Comparison of ENCODE assay signal across 8 cellular contexts in genomic region chr7:100429637-100430449, GRCh38. TPM values are rescaled to one million over a fixed set of nuclear protein-coding genes. Genes with fewer than 3 reads are reported as not detected.
DNase-seq lines count a peak whose midpoint lies in the region; ATAC-seq and TF ChIP-seq lines count a peak whose summit lies in the region.

TSS of gene MEPCE (plus strand) at chr7:100429831. CDS start at chr7:100430019, 188 bp downstream.

- peaks cover 34% of the 10 kb centered on the region for H3K4me1 Mint-ChIP-seq in activated T-helper 2 cell treated with anti-CD3 and anti-CD28 coated beads, Interferon-gamma antibody, Interleukin-2, Interleukin-4, amounts not matched to agents 10 μg/mL and 5 μg/mL and 100 μg/mL, durations not matched to agents 14 hours and 24 hours and 36 hours (ENCODE audit: low read depth)
- H3K4me1 Mint-ChIP-seq in naive thymus-derived CD8-positive, alpha-beta T cell: peaks cover 32 to 66% (median 60%) of the 10 kb centered on the region in 4 donors
- peaks cover 43% of the 10 kb centered on the region for H3K4me1 Mint-ChIP-seq in stimulated activated memory B cell treated with anti-CD40 and anti-IgM and Interleukin-4, amounts not matched to agents 10 μg/mL and 1 μg/mL and 100 μg/mL, for 72 hours

- ATAC-seq in DND-41 (ENCODE audit: insufficient read depth, low read depth): peak; percentile 64
- peak; percentile 48 to 49 for ATAC-seq in naive thymus-derived CD8-positive, alpha-beta T cell
- peak; percentile 71 for ATAC-seq in stimulated activated memory B cell treated with anti-CD40 and anti-IgM and Interleukin-4, amounts not matched to agents 10 μg/mL and 1 μg/mL and 100 μg/mL, for 72 hours

- peak within 1 kb of the TSS; percentile 96 for H3K27ac Mint-ChIP-seq in activated T-helper 2 cell treated with anti-CD3 and anti-CD28 coated beads, Interferon-gamma antibody, Interleukin-2, Interleukin-4, amounts not matched to agents 10 μg/mL and 5 μg/mL and 100 μg/mL, durations not matched to agents 14 hours and 24 hours and 36 hours
- peak within 1 kb of the TSS; percentile 99 to 100 (median 100) for H3K27ac Mint-ChIP-seq in naive thymus-derived CD8-positive, alpha-beta T cell
- H3K27ac Mint-ChIP-seq in stimulated activated memory B cell treated with anti-CD40 and anti-IgM and Interleukin-4, amounts not matched to agents 10 μg/mL and 1 μg/mL and 100 μg/mL, for 72 hours: peak within 1 kb of the TSS; percentile 93

- peaks cover 2% of the 10 kb centered on the region for H3K27me3 Mint-ChIP-seq in activated T-helper 2 cell treated with anti-CD3 and anti-CD28 coated beads, Interferon-gamma antibody, Interleukin-2, Interleukin-4, amounts not matched to agents 10 μg/mL and 5 μg/mL and 100 μg/mL, durations not matched to agents 14 hours and 24 hours and 36 hours (ENCODE audit: low read depth)
- peaks cover 0 to 11% (median 0%) of the 10 kb centered on the region in 5 donors for H3K27me3 Mint-ChIP-seq in naive thymus-derived CD8-positive, alpha-beta T cell
- H3K27me3 Mint-ChIP-seq in stimulated activated memory B cell treated with anti-CD40 and anti-IgM and Interleukin-4, amounts not matched to agents 10 μg/mL and 1 μg/mL and 100 μg/mL, for 72 hours: no peaks in the 10 kb centered on the region

- peak within 1 kb of the TSS; percentile 80 for H2AFZ ChIP-seq in DND-41 (ENCODE audit: low read depth, low read length)
- no peak within 1 kb of the TSS for H2AFZ ChIP-seq in fibroblast of lung (ENCODE audit: low read length)

- H4K20me1 ChIP-seq in DND-41 (ENCODE audit: insufficient read depth, low read length) (peaks cover 45% of the 10 kb centered on the region), fibroblast of lung (ENCODE audit: control insufficient read depth, extremely low read depth, insufficient read depth, low read length) (no peaks in the 10 kb centered on the region)

- peaks cover 52% of the 10 kb centered on the region for H3K4me1 ChIP-seq in DND-41 (ENCODE audit: insufficient read depth, low read length)
- H3K4me1 ChIP-seq in fibroblast of lung (ENCODE audit: control insufficient read depth, extremely low read depth, insufficient read depth, low read length): peaks cover 4% of the 10 kb centered on the region

- H3K4me2 ChIP-seq in DND-41 (ENCODE audit: insufficient read depth, low read length) (peak within 1 kb of the TSS; percentile 87), fibroblast of lung (ENCODE audit: extremely low read depth, insufficient read depth, low read length) (peak within 1 kb of the TSS; percentile 98)

- H3K36me3 ChIP-seq in DND-41 (ENCODE audit: insufficient read depth, low read length) (peaks cover 46% of the 10 kb centered on the region), fibroblast of lung (ENCODE audit: control insufficient read depth, insufficient read depth, low read length) (peaks cover 15% of the 10 kb centered on the region)

- H3K27ac ChIP-seq in DND-41 (ENCODE audit: low read length): peak within 1 kb of the TSS; percentile 100
- H3K27ac ChIP-seq in fibroblast of lung (ENCODE audit: insufficient read depth, low read length): peak within 1 kb of the TSS; percentile 100

- intact Hi-C loops in activated T-helper 2 cell treated with anti-CD3 and anti-CD28 coated beads, Interferon-gamma antibody, Interleukin-2, Interleukin-4, amounts not matched to agents 10 μg/mL and 5 μg/mL and 100 μg/mL, durations not matched to agents 14 hours and 24 hours and 36 hours (cut with micrococcal nuclease): loop anchor here (1.0 to 2.0 kb wide), 7 partner anchors 33 to 329 kb away; partner anchors contain the start of genes AP4M1, GNB2, MCM7 and MOSPD3

- H3K27me3 ChIP-seq in DND-41 (ENCODE audit: insufficient read depth, low read length, poor library complexity): no peaks in the 10 kb centered on the region
- H3K27me3 ChIP-seq in fibroblast of lung (ENCODE audit: control insufficient read depth, insufficient read depth, low read length): no peaks in the 10 kb centered on the region

- H3K4me3 ChIP-seq in DND-41 (ENCODE audit: low read depth in 1 of 2, low read length in 2 of 2): peak within 1 kb of the TSS; percentile 66 to 71; a peak in 3 of 4 replicates
- H3K4me3 ChIP-seq in fibroblast of lung (replicated peaks in 1 of 4; ENCODE audit: control extremely low read depth in 1 of 4, insufficient read depth in 1 of 4, low read depth in 3 of 4, low read length in 4 of 4): peak within 1 kb of the TSS; percentile 75 to 88 (median 78)

- POLR2A ChIA-PET in naive thymus-derived CD8-positive, alpha-beta T cell (lab: Charles Lee): interaction anchor here (0.6 to 4.2 kb wide), 59 partner anchors 8 to 1064 kb away, joined by 3 to 72 read pairs (median 5); partner anchors contain the start of genes AGFG2, AP4M1, ATP5MF and BUD31

- H3K79me2 ChIP-seq in DND-41 (ENCODE audit: insufficient read depth, low read length) (peaks cover 52% of the 10 kb centered on the region), fibroblast of lung (ENCODE audit: control insufficient read depth, insufficient read depth, low read length) (peaks cover 41% of the 10 kb centered on the region)

- peak within 1 kb of the TSS; percentile 90 for H3K4me3 Mint-ChIP-seq in activated T-helper 2 cell treated with anti-CD3 and anti-CD28 coated beads, Interferon-gamma antibody, Interleukin-2, Interleukin-4, amounts not matched to agents 10 μg/mL and 5 μg/mL and 100 μg/mL, durations not matched to agents 14 hours and 24 hours and 36 hours (ENCODE audit: low read depth)
- peak within 1 kb of the TSS; percentile 89 to 100 (median 99) for H3K4me3 Mint-ChIP-seq in naive thymus-derived CD8-positive, alpha-beta T cell
- peak within 1 kb of the TSS; percentile 96 for H3K4me3 Mint-ChIP-seq in stimulated activated memory B cell treated with anti-CD40 and anti-IgM and Interleukin-4, amounts not matched to agents 10 μg/mL and 1 μg/mL and 100 μg/mL, for 72 hours

- peak; percentile 99 for DNase-seq in DND-41
- DNase-seq in GOT3 (lab: John Stamatoyannopoulos, UW): peak; percentile 93
- peak; percentile 95 for DNase-seq in M059J (ENCODE audit: low read depth)
- DNase-seq in SHP77 (lab: John Stamatoyannopoulos, UW): peak; percentile 92 to 97
- peak; percentile 93 for DNase-seq in activated T-helper 2 cell treated with anti-CD3 and anti-CD28 coated beads, Interferon-gamma antibody, Interleukin-2, Interleukin-4, amounts not matched to agents 10 μg/mL and 5 μg/mL and 100 μg/mL, durations not matched to agents 14 hours and 24 hours and 36 hours (ENCODE audit: low spot score)
- peak; percentile 92 to 97 for DNase-seq in fibroblast of lung (ENCODE audit: low read depth in 2 of 2)
- DNase-seq in naive thymus-derived CD8-positive, alpha-beta T cell: peak; percentile 93 to 99 (median 98)

- no peaks in the 10 kb centered on the region for H3K9me3 ChIP-seq in DND-41 (ENCODE audit: insufficient read depth, low read length, severe bottlenecking)
- no peaks in the 10 kb centered on the region for H3K9me3 ChIP-seq in fibroblast of lung (ENCODE audit: control insufficient read depth, insufficient read depth, low read depth, low read length)

- TF ChIP-seq CTCF in DND-41 (IDR thresholded peaks at IDR 0.05; ENCODE audit: borderline replicate concordance, extremely low read depth, low read length, poor library complexity, severe bottlenecking) (no peak), fibroblast of lung (conservative IDR thresholded peaks at IDR 0.05 in 1 of 2, IDR thresholded peaks at IDR 0.05 in 1 of 2; ENCODE audit: low read depth in 1 of 2, low read length in 2 of 2) (no peak)

- H3K9ac ChIP-seq in DND-41 (ENCODE audit: low read depth, low read length) (peak within 1 kb of the TSS; percentile 98), fibroblast of lung (ENCODE audit: insufficient read depth, low read length) (peak within 1 kb of the TSS; percentile 99)

- H3K9me3 Mint-ChIP-seq in activated T-helper 2 cell treated with anti-CD3 and anti-CD28 coated beads, Interferon-gamma antibody, Interleukin-2, Interleukin-4, amounts not matched to agents 10 μg/mL and 5 μg/mL and 100 μg/mL, durations not matched to agents 14 hours and 24 hours and 36 hours: no peaks in the 10 kb centered on the region
- H3K9me3 Mint-ChIP-seq in naive thymus-derived CD8-positive, alpha-beta T cell: peaks cover 0 to 5% (median 0%) of the 10 kb centered on the region in 9 donors
- no peaks in the 10 kb centered on the region for H3K9me3 Mint-ChIP-seq in stimulated activated memory B cell treated with anti-CD40 and anti-IgM and Interleukin-4, amounts not matched to agents 10 μg/mL and 1 μg/mL and 100 μg/mL, for 72 hours

- peaks cover 43% of the 10 kb centered on the region for H3K36me3 Mint-ChIP-seq in activated T-helper 2 cell treated with anti-CD3 and anti-CD28 coated beads, Interferon-gamma antibody, Interleukin-2, Interleukin-4, amounts not matched to agents 10 μg/mL and 5 μg/mL and 100 μg/mL, durations not matched to agents 14 hours and 24 hours and 36 hours (ENCODE audit: low read depth)
- H3K36me3 Mint-ChIP-seq in naive thymus-derived CD8-positive, alpha-beta T cell: peaks cover 4 to 37% (median 9%) of the 10 kb centered on the region in 3 donors
- peaks cover 25% of the 10 kb centered on the region for H3K36me3 Mint-ChIP-seq in stimulated activated memory B cell treated with anti-CD40 and anti-IgM and Interleukin-4, amounts not matched to agents 10 μg/mL and 1 μg/mL and 100 μg/mL, for 72 hours

RNA-seq across cellular contexts. Expression of gene MEPCE, which starts in this region (rescaled TPM):
- 32.7 and 48.2 TPM in 2 replicates for total RNA-seq in M059J (2014; rRNA removed; shearing (Covaris generic))
- 50.9 and 51.0 TPM in 2 replicates for total RNA-seq in activated T-helper 2 cell treated with anti-CD3 and anti-CD28 coated beads, Interferon-gamma antibody, Interleukin-2, Interleukin-4, amounts not matched to agents 10 μg/mL and 5 μg/mL and 100 μg/mL, durations not matched to agents 14 hours and 24 hours and 36 hours
- 24.4 and 26.6 TPM in 2 replicates for total RNA-seq in fibroblast of lung
- polyA plus RNA-seq in fibroblast of lung: 11.4 and 17.6 TPM in 2 replicates
- polyA plus RNA-seq in fibroblast of lung (2012): 22.1 and 32.1 TPM in 2 replicates
- 36.7 and 53.3 TPM in 2 replicates for polyA minus RNA-seq in fibroblast of lung (ENCODE audit: low replicate concordance)
- total RNA-seq in naive thymus-derived CD8-positive, alpha-beta T cell: 10 to 100 TPM; 64.8 to 66.8 TPM
- 10 to 100 TPM in 2 of 3 donors, 1 to 10 TPM in 1; 9.7 to 15.8 (median 11.3) TPM for polyA plus RNA-seq in naive thymus-derived CD8-positive, alpha-beta T cell

Comparison
In these comparisons a context has a peak if more than half of its experiments do, and no peak if none do; other contexts are left out.
1. Peak in every context shown above with its lines: DNase-seq, ATAC-seq, H3K4me3 ChIP-seq and H3K27ac ChIP-seq.